ENCODE assay signal across 8 cellular contexts in the genomic region with DNA sequence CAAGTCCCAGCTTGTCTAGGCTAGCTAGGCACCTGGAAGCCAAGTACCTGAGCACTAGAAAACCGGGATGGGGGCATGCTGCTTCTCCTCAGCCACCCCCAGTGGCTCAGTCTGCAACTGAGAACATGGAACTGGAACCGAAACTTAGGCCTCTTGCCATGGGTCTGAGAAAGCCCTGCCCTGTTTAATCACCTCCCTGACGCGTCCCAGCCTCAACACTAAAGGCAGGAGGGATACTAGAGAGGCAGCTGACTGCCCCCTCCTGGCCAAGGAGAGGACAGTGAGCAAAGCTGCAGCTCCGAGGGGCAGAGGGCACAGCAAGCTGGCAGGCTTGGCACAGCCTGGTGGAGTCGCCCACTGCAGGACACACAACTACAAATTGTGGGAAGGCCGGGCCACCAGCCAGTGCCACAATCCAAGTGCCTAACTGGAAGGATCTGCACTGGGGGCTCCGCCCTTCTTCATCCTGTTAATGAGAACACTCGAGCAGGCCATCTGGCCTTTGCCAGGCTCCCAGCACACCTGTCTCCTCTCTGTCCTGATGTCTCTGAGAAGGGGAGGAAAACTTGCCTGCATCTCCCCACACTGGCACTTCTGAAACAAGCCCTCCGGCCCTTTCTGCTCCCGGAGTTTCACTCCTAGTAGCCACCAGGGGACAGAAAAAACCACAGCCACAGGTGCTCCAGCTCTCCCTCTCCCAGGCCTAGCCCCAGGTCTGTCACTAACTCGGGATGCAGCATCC. TPM values are rescaled to one million over a fixed set of nuclear protein-coding genes. Genes with fewer than 3 reads are reported as not detected.
DNase-seq lines count a peak whose midpoint lies in the region; ATAC-seq and TF ChIP-seq lines count a peak whose summit lies in the region.

No MANE protein-coding gene starts in this region.

- H3K4me3 Mint-ChIP-seq in activated CD4-positive, alpha-beta memory T cell treated with anti-CD3 and anti-CD28 coated beads, Interleukin-2, amount 10 ng/mL, durations not matched to agents 7 days and 5 days: no peak overlapping the region
- H3K4me3 Mint-ChIP-seq in progenitor cell of endocrine pancreas (ENCODE audit: low read depth): no peak overlapping the region

- POLR2A ChIA-PET in activated CD4-positive, alpha-beta memory T cell treated with anti-CD3 and anti-CD28 coated beads, Interleukin-2, amount 10 ng/mL, durations not matched to agents 7 days and 5 days (lab: Charles Lee): no interaction called here

- H3K27ac Mint-ChIP-seq in activated CD4-positive, alpha-beta memory T cell treated with anti-CD3 and anti-CD28 coated beads, Interleukin-2, amount 10 ng/mL, durations not matched to agents 7 days and 5 days: no peak overlapping the region
- no peak overlapping the region for H3K27ac Mint-ChIP-seq in progenitor cell of endocrine pancreas

- CTCF ChIA-PET in activated CD4-positive, alpha-beta memory T cell treated with anti-CD3 and anti-CD28 coated beads, Interleukin-2, amount 10 ng/mL, durations not matched to agents 7 days and 5 days (lab: Charles Lee): interaction anchor here (0.7 to 2.8 kb wide), 9 partner anchors 11 to 315 kb away, joined by 3 to 42 read pairs (median 3); no protein-coding TSS in a partner anchor

- H3K36me3 Mint-ChIP-seq in activated CD4-positive, alpha-beta memory T cell treated with anti-CD3 and anti-CD28 coated beads, Interleukin-2, amount 10 ng/mL, durations not matched to agents 7 days and 5 days (ENCODE audit: low read depth): no peaks in the 10 kb centered on the region
- no peaks in the 10 kb centered on the region for H3K36me3 Mint-ChIP-seq in progenitor cell of endocrine pancreas (ENCODE audit: insufficient read depth)

- ATAC-seq in HG02981 (IDR thresholded peaks at IDR 0.05; ENCODE audit: unreplicated experiment) (no peak), GM18502 (IDR thresholded peaks at IDR 0.05; ENCODE audit: poor library complexity, unreplicated experiment) (no peak)

- TF ChIP-seq CTCF in fibroblast of pulmonary artery (IDR thresholded peaks at IDR 0.05; ENCODE audit: low read length, missing control alignments) (peak; percentile 63), progenitor cell of endocrine pancreas (IDR thresholded peaks at IDR 0.05; ENCODE audit: unreplicated experiment) (peak; percentile 62)

- peaks cover 4% of the 10 kb centered on the region for H3K9me3 Mint-ChIP-seq in activated CD4-positive, alpha-beta memory T cell treated with anti-CD3 and anti-CD28 coated beads, Interleukin-2, amount 10 ng/mL, durations not matched to agents 7 days and 5 days
- H3K9me3 Mint-ChIP-seq in progenitor cell of endocrine pancreas (ENCODE audit: low read depth): peaks cover 4% of the 10 kb centered on the region

- no peaks in the 10 kb centered on the region for H3K4me1 Mint-ChIP-seq in activated CD4-positive, alpha-beta memory T cell treated with anti-CD3 and anti-CD28 coated beads, Interleukin-2, amount 10 ng/mL, durations not matched to agents 7 days and 5 days
- peaks cover 2% of the 10 kb centered on the region for H3K4me1 Mint-ChIP-seq in progenitor cell of endocrine pancreas (ENCODE audit: low read depth)

- H3K4me3 ChIP-seq in fibroblast of pulmonary artery (replicated peaks; ENCODE audit: low read depth, low read length): no peak overlapping the region

- H3K27me3 Mint-ChIP-seq in activated CD4-positive, alpha-beta memory T cell treated with anti-CD3 and anti-CD28 coated beads, Interleukin-2, amount 10 ng/mL, durations not matched to agents 7 days and 5 days: no peaks in the 10 kb centered on the region
- H3K27me3 Mint-ChIP-seq in progenitor cell of endocrine pancreas: peaks cover 2% of the 10 kb centered on the region

- DNase-seq in EL (peak; percentile 68), HCEC 1CT (peak; percentile 76), NCI-H2107 treated with DMSO at 0.1 percent for 48 hours (lab: John Stamatoyannopoulos, UW; ENCODE audit: unreplicated experiment) (peak; percentile 88), fibroblast of pulmonary artery (ENCODE audit: low read depth) (peak; percentile 66), progenitor cell of endocrine pancreas (ENCODE audit: low spot score, unreplicated experiment) (no peak)
- peak; percentile 57 for DNase-seq in activated CD4-positive, alpha-beta memory T cell treated with anti-CD3 and anti-CD28 coated beads, Interleukin-2, amount 10 ng/mL, durations not matched to agents 7 days and 5 days

RNA-seq across cellular contexts. Expression of gene BDH1, which starts 53.7 kb away (rescaled TPM):
- total RNA-seq in activated CD4-positive, alpha-beta memory T cell treated with anti-CD3 and anti-CD28 coated beads, Interleukin-2, amount 10 ng/mL, durations not matched to agents 7 days and 5 days: 10 to 100 TPM; 54.2 to 55.8 TPM
- total RNA-seq in progenitor cell of endocrine pancreas: 41.9 and 42.8 TPM in 2 replicates
